ENCODE assay signal across 31 cellular contexts in genomic region chr2:200534572-200534971, GRCh38. TPM values are rescaled to one million over a fixed set of nuclear protein-coding genes. Genes with fewer than 3 reads are reported as not detected.
"Had no signal": no experiment of that assay in that cellular context is flagged by ENCODE, and none has a peak within 500 bp of the region (broad histone marks: within the 10 kb centered on the region; RNA-seq: fewer than 3 reads in every experiment).

No MANE protein-coding gene starts in this region.

- H3K9me3 ChIP-seq: psoas muscle, sigmoid colon, transverse colon had no signal

- H3K27me3 Mint-ChIP-seq: activated CD4-positive, alpha-beta memory T cell treated with anti-CD3 and anti-CD28 coated beads for 36 hours; brain; effector memory CD8-positive, alpha-beta T cell; naive thymus-derived CD4-positive, alpha-beta T cell had no signal

- H3K9me3 Mint-ChIP-seq: activated CD4-positive, alpha-beta memory T cell treated with anti-CD3 and anti-CD28 coated beads for 36 hours; brain; effector memory CD8-positive, alpha-beta T cell; immature natural killer cell had no signal

- H3K27ac ChIP-seq: cardiac muscle cell, parathyroid adenoma, psoas muscle, sigmoid colon, transverse colon, WERI-Rb-1 had no signal

- H3K27ac Mint-ChIP-seq: activated CD4-positive, alpha-beta memory T cell treated with anti-CD3 and anti-CD28 coated beads for 36 hours; brain; effector memory CD8-positive, alpha-beta T cell; immature natural killer cell; naive thymus-derived CD4-positive, alpha-beta T cell had no signal

- ATAC-seq: activated CD4-positive, CD25-positive, alpha-beta regulatory T cell treated with anti-CD3 and anti-CD28 coated beads, Interleukin-2, amount 50 U/mL, for 24 hours; effector memory CD8-positive, alpha-beta T cell; naive thymus-derived CD4-positive, alpha-beta T cell; psoas muscle had no signal

- H3K4me1 ChIP-seq: psoas muscle, sigmoid colon, transverse colon had no signal

- H3K4me1 Mint-ChIP-seq: brain; immature natural killer cell; naive thymus-derived CD4-positive, alpha-beta T cell had no signal

- DNase-seq: activated CD4-positive, alpha-beta memory T cell treated with anti-CD3 and anti-CD28 coated beads for 36 hours; activated CD4-positive, alpha-beta T cell treated with anti-CD3 and anti-CD28 coated beads for 48 hours; activated CD8-positive, alpha-beta memory T cell treated with anti-CD3 and anti-CD28 coated beads, Interleukin-2, amount 50 U/mL, for 4 hours; activated gamma-delta T cell; activated naive CD4-positive, alpha-beta T cell treated with anti-CD3 and anti-CD28 coated beads, Interleukin-2, amount 50 U/mL, for 16 hours; activated T-cell treated with anti-CD3 and anti-CD28 coated beads, Interleukin-2, amount 50 U/mL, for 1 hour; anterior cingulate cortex; cerebellar nuclear complex; cortex of kidney; effector memory CD8-positive, alpha-beta T cell; erythroblast; foreskin fibroblast; head of caudate nucleus; hypothalamus; immature natural killer cell; midbrain; naive thymus-derived CD4-positive, alpha-beta T cell; nucleus accumbens; psoas muscle; sigmoid colon; stimulated activated CD4-positive, alpha-beta T cell treated with anti-CD3 and anti-CD28 coated beads, Interleukin-15, amount 100 ng/mL, for 24 hours; stimulated activated CD4-positive, alpha-beta T cell treated with anti-CD3 and anti-CD28 coated beads, Interleukin-2, amount 100 ng/mL, for 24 hours; stimulated activated naive CD4-positive, alpha-beta T cell treated with Interleukin-2 at 50 U/mL for 16 hours; T1000; transverse colon; WERI-Rb-1 had no signal

- H3K36me3 ChIP-seq: sigmoid colon, transverse colon had no signal

- H3K27me3 ChIP-seq: cardiac muscle cell, sigmoid colon, transverse colon had no signal

- H3K4me3 ChIP-seq: cardiac muscle cell, psoas muscle, sigmoid colon, transverse colon had no signal

- H3K4me3 Mint-ChIP-seq: activated CD4-positive, alpha-beta memory T cell treated with anti-CD3 and anti-CD28 coated beads for 36 hours; brain; effector memory CD8-positive, alpha-beta T cell; immature natural killer cell; naive thymus-derived CD4-positive, alpha-beta T cell had no signal

RNA-seq across cellular contexts. Expression of gene AOX1, which starts 51.2 kb away (rescaled TPM):
- total RNA-seq: activated CD8-positive, alpha-beta memory T cell treated with anti-CD3 and anti-CD28 coated beads for 36 hours; cardiac muscle cell had no signal
